ENCODE assay signal across 10 cellular contexts in genomic region chr2:74836675-74837401, GRCh38. TPM values are rescaled to one million over a fixed set of nuclear protein-coding genes. Genes with fewer than 3 reads are reported as not detected.
DNase-seq lines count a peak whose midpoint lies in the region; ATAC-seq, FAIRE-seq and TF ChIP-seq lines count a peak whose summit lies in the region.
"Had no signal": no experiment of that assay in that cellular context is flagged by ENCODE, and none has a peak within 500 bp of the region (broad histone marks: within the 10 kb centered on the region; RNA-seq: fewer than 3 reads in every experiment).

No MANE protein-coding gene starts in this region.

- no peak for DNase-seq in activated T-cell treated with anti-CD3 and anti-CD28 coated beads, Interleukin-2, amount 50 U/mL, for 72 hours
- no peak for DNase-seq in activated T-cell treated with anti-CD3 and anti-CD28 coated beads, Interleukin-2, amount 50 U/mL, for 48 hours
- DNase-seq in T-helper 17 cell (no peak), testis (peak; percentile 45), D721Med (ENCODE audit: insufficient read length, low spot score) (no peak), cerebellum (ENCODE audit: low spot score) (no peak)
- DNase-seq in stimulated activated CD4-positive, alpha-beta T cell treated with anti-CD3 and anti-CD28 coated beads, Interleukin-12 subunit alpha, Interleukin-12 subunit beta, amount 100 ng/mL, for 4 hours = no peak
- DNase-seq: stimulated activated CD4-positive, alpha-beta T cell treated with anti-CD3 and anti-CD28 coated beads, Interleukin-1b, Interleukin-23, amount 100 ng/mL, for 48 hours; T1000 had no signal

- H3K9me3 ChIP-seq in T-helper 17 cell (ENCODE audit: control insufficient read depth, low read length, poor library complexity, severe bottlenecking) = no peaks in the 10 kb centered on the region
- no peaks in the 10 kb centered on the region for H3K9me3 ChIP-seq in testis

- H3K9me3 Mint-ChIP-seq in activated T-cell treated with anti-CD3 and anti-CD28 coated beads, Interleukin-2, amount 50 U/mL, for 72 hours = no peaks in the 10 kb centered on the region

- no peak for ATAC-seq in activated T-cell treated with anti-CD3 and anti-CD28 coated beads, Interleukin-2, amount 50 U/mL, for 72 hours (replicated peaks in 1 of 2)
- ATAC-seq in T-helper 17 cell = no peak

- 46 to 54% methylated on average over 8 to 9 of the region's 9 CpGs for WGBS in testis, 2 donors

- H3K4me1 ChIP-seq in testis = peaks cover 12% of the 10 kb centered on the region

- H3K4me3 ChIP-seq in iPS-11a (ENCODE audit: low read depth, low read length) (peak overlapping the region; percentile 13), testis (peak overlapping the region in 1 of 2 donors; percentile 95)

- H3K36me3 ChIP-seq in testis (ENCODE audit: low read depth, missing control alignments) = no peaks in the 10 kb centered on the region

- intact Hi-C loops in testis (cut with DNase I; ENCODE audit: low total_unique reads) = no loop called here

- no peak for FAIRE-seq in D721Med (lab: Jason Lieb, UNC)

- no peak for TF ChIP-seq POLR2A in testis (IDR thresholded peaks at IDR 0.05)

- peak overlapping the region; percentile 69 for H3K27ac Mint-ChIP-seq in activated T-cell treated with anti-CD3 and anti-CD28 coated beads, Interleukin-2, amount 50 U/mL, for 72 hours
- H3K27ac Mint-ChIP-seq in T-helper 17 cell = peak overlapping the region; percentile 96

- no peaks in the 10 kb centered on the region for H3K27me3 ChIP-seq in testis

- H3K4me1 Mint-ChIP-seq in activated T-cell treated with anti-CD3 and anti-CD28 coated beads, Interleukin-2, amount 50 U/mL, for 72 hours (ENCODE audit: low read depth) = peaks cover 84% of the 10 kb centered on the region
- peaks cover 54% of the 10 kb centered on the region for H3K4me1 Mint-ChIP-seq in T-helper 17 cell

- H3K27ac ChIP-seq in testis = peak overlapping the region; percentile 87 to 91

- no peaks in the 10 kb centered on the region for H3K27me3 Mint-ChIP-seq in activated T-cell treated with anti-CD3 and anti-CD28 coated beads, Interleukin-2, amount 50 U/mL, for 72 hours (ENCODE audit: low read depth)
- peaks cover 3% of the 10 kb centered on the region for H3K27me3 Mint-ChIP-seq in T-helper 17 cell

- TF ChIP-seq CTCF in testis (IDR thresholded peaks at IDR 0.05) = no peak
- no peak for TF ChIP-seq CTCF in D721Med (IDR thresholded peaks at IDR 0.05; ENCODE audit: insufficient read depth, missing control alignments)

- H3K4me3 Mint-ChIP-seq in activated T-cell treated with anti-CD3 and anti-CD28 coated beads, Interleukin-2, amount 50 U/mL, for 72 hours = peak overlapping the region; percentile 94
- H3K4me3 Mint-ChIP-seq in T-helper 17 cell = peak overlapping the region; percentile 94

- peaks cover 1 to 4% of the 10 kb centered on the region in 2 donors for H3K36me3 Mint-ChIP-seq in activated T-cell treated with anti-CD3 and anti-CD28 coated beads, Interleukin-2, amount 50 U/mL, for 72 hours (ENCODE audit: insufficient read depth in 2 of 2)
- no peaks in the 10 kb centered on the region for H3K36me3 Mint-ChIP-seq in T-helper 17 cell (ENCODE audit: low read depth)

RNA-seq across cellular contexts. Expression of gene HK2, which starts 2.9 kb away (rescaled TPM):
- total RNA-seq in activated T-cell treated with anti-CD3 and anti-CD28 coated beads, Interleukin-2, amount 50 U/mL, for 72 hours = 10 to 100 TPM; 31.2 to 36.4 TPM
- total RNA-seq in T-helper 17 cell = 10 to 100 TPM; 11.3 to 13.3 TPM
- total RNA-seq in testis = 100 to 1,000 TPM; 142 to 164 TPM
- 83.5 TPM for polyA plus RNA-seq in testis (ENCODE audit: insufficient read depth, low read depth, low replicate concordance)
- total RNA-seq in cerebellum = 8.5 TPM
